Comparison of ENCODE assay signal across 17 cellular contexts in the genomic region with DNA sequence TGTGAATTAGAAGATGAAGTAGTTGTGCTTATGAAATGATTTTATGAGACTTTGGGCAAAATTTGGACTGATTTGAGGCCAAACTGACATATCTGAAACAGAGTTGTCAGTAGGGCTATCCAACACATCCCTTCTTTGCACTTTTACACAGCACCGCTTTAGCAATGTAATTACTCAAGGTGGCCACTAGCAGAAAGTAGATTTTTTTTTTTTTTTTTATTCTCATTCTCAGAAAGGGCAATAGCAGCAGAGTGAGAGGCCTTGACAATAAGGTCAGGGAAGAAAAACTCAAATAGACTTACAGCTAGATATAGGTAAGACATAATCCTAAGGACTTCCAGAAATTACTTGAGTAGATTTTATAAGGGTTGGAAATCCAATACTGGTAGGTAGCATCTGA.
"Had no signal": no experiment of that assay in that cellular context is flagged by ENCODE, and none has a peak within 500 bp of the region (broad histone marks: within the 10 kb centered on the region; RNA-seq: fewer than 3 reads in every experiment).

No MANE protein-coding gene starts in this region.

- H3K27ac Mint-ChIP-seq: activated B cell treated with CpG ODN at 0.5 μM for 24 hours; activated CD4-positive, alpha-beta memory T cell treated with anti-CD3 and anti-CD28 coated beads, Interleukin-2, amount 10 ng/mL, durations not matched to agents 7 days and 5 days; activated CD8-positive, alpha-beta memory T cell treated with anti-CD3 and anti-CD28 coated beads, Interleukin-2, amount 10 ng/mL, durations not matched to agents 7 days and 5 days; activated naive CD8-positive, alpha-beta T cell; dendritic cell treated with granulocyte-macrophage colony-stimulating factor and Interleukin-4, amounts not matched to agents 40 ng/mL and 50 ng/mL, for 4 days; stimulated activated naive CD8-positive, alpha-beta T cell treated with anti-CD3 and anti-CD28 coated beads, Interleukin-15, Interleukin-2, amounts not matched to agents 100 ng/mL and 50 ng/mL, for 24 hours had no signal

- H3K4me2 ChIP-seq: hepatocyte had no signal

- H3K9me3 Mint-ChIP-seq: activated B cell treated with CpG ODN at 0.5 μM for 24 hours; activated CD4-positive, alpha-beta memory T cell treated with anti-CD3 and anti-CD28 coated beads, Interleukin-2, amount 10 ng/mL, durations not matched to agents 7 days and 5 days; dendritic cell treated with granulocyte-macrophage colony-stimulating factor and Interleukin-4, amounts not matched to agents 40 ng/mL and 50 ng/mL, for 4 days; stimulated activated naive CD8-positive, alpha-beta T cell treated with anti-CD3 and anti-CD28 coated beads, Interleukin-15, Interleukin-2, amounts not matched to agents 100 ng/mL and 50 ng/mL, for 24 hours had no signal

- H3K4me3 ChIP-seq: hepatocyte, lower lobe of right lung, prostate gland, suprapubic skin, transverse colon, vagina had no signal

- H3K4me1 Mint-ChIP-seq: activated B cell treated with CpG ODN at 0.5 μM for 24 hours; activated CD4-positive, alpha-beta memory T cell treated with anti-CD3 and anti-CD28 coated beads, Interleukin-2, amount 10 ng/mL, durations not matched to agents 7 days and 5 days; activated CD8-positive, alpha-beta memory T cell treated with anti-CD3 and anti-CD28 coated beads, Interleukin-2, amount 10 ng/mL, durations not matched to agents 7 days and 5 days had no signal

- H3K4me1 ChIP-seq: lower lobe of right lung, prostate gland, suprapubic skin, transverse colon, vagina had no signal

- DNase-seq: activated B cell treated with CpG ODN at 0.5 μM for 24 hours; activated CD4-positive, alpha-beta memory T cell treated with anti-CD3 and anti-CD28 coated beads, Interleukin-2, amount 10 ng/mL, durations not matched to agents 7 days and 5 days; activated CD4-positive, alpha-beta T cell treated with anti-CD3 and anti-CD28 coated beads for 48 hours; activated CD8-positive, alpha-beta memory T cell treated with anti-CD3 and anti-CD28 coated beads, Interleukin-2, amount 10 ng/mL, durations not matched to agents 7 days and 5 days; effector CD8-positive, alpha-beta T cell; foreskin fibroblast; lower lobe of right lung; right cardiac atrium; stimulated activated CD4-positive, alpha-beta T cell treated with anti-CD3 and anti-CD28 coated beads, Interleukin-2, amount 100 ng/mL, for 24 hours; transverse colon had no signal

- H3K36me3 ChIP-seq: lower lobe of right lung, prostate gland, suprapubic skin, transverse colon, vagina had no signal

- H3K79me2 ChIP-seq: hepatocyte had no signal

- ATAC-seq: activated CD8-positive, alpha-beta memory T cell treated with anti-CD3 and anti-CD28 coated beads, Interleukin-2, amount 10 ng/mL, durations not matched to agents 7 days and 5 days; lower lobe of right lung; right cardiac atrium had no signal

- H3K27me3 ChIP-seq: hepatocyte, suprapubic skin, transverse colon, vagina had no signal

- H3K4me3 Mint-ChIP-seq: activated B cell treated with CpG ODN at 0.5 μM for 24 hours; activated CD4-positive, alpha-beta memory T cell treated with anti-CD3 and anti-CD28 coated beads, Interleukin-2, amount 10 ng/mL, durations not matched to agents 7 days and 5 days; activated CD8-positive, alpha-beta memory T cell treated with anti-CD3 and anti-CD28 coated beads, Interleukin-2, amount 10 ng/mL, durations not matched to agents 7 days and 5 days; activated naive CD8-positive, alpha-beta T cell; dendritic cell treated with granulocyte-macrophage colony-stimulating factor and Interleukin-4, amounts not matched to agents 40 ng/mL and 50 ng/mL, for 4 days; stimulated activated naive CD8-positive, alpha-beta T cell treated with anti-CD3 and anti-CD28 coated beads, Interleukin-15, Interleukin-2, amounts not matched to agents 100 ng/mL and 50 ng/mL, for 24 hours had no signal

- H3K9me3 ChIP-seq: lower lobe of right lung, prostate gland, suprapubic skin, transverse colon, vagina had no signal

- H2AFZ ChIP-seq: hepatocyte had no signal

- H3K27me3 Mint-ChIP-seq: activated B cell treated with CpG ODN at 0.5 μM for 24 hours; activated CD4-positive, alpha-beta memory T cell treated with anti-CD3 and anti-CD28 coated beads, Interleukin-2, amount 10 ng/mL, durations not matched to agents 7 days and 5 days; activated CD8-positive, alpha-beta memory T cell treated with anti-CD3 and anti-CD28 coated beads, Interleukin-2, amount 10 ng/mL, durations not matched to agents 7 days and 5 days; activated naive CD8-positive, alpha-beta T cell; dendritic cell treated with granulocyte-macrophage colony-stimulating factor and Interleukin-4, amounts not matched to agents 40 ng/mL and 50 ng/mL, for 4 days; stimulated activated naive CD8-positive, alpha-beta T cell treated with anti-CD3 and anti-CD28 coated beads, Interleukin-15, Interleukin-2, amounts not matched to agents 100 ng/mL and 50 ng/mL, for 24 hours had no signal

- H3K27ac ChIP-seq: hepatocyte, lower lobe of right lung, prostate gland, suprapubic skin, transverse colon, vagina had no signal

- H3K36me3 Mint-ChIP-seq: activated CD8-positive, alpha-beta memory T cell treated with anti-CD3 and anti-CD28 coated beads, Interleukin-2, amount 10 ng/mL, durations not matched to agents 7 days and 5 days; activated naive CD8-positive, alpha-beta T cell had no signal
